ENCODE assay signal across 1 cellular context in genomic region chr11:118238947-118239346, GRCh38.
TF ChIP-seq lines count a peak whose summit lies in the region.

No MANE protein-coding gene starts in this region.

TF ChIP-seq in GM23338, 12 proteins besides CTCF, POLR2A, EP300 and RAD21 (continued from another document):
- no peak for TF ChIP-seq REST (IDR thresholded peaks at IDR 0.05; ENCODE audit: unreplicated experiment)
- no peak for TF ChIP-seq POLR2AphosphoS5 (IDR thresholded peaks at IDR 0.05; ENCODE audit: low read depth)
- TF ChIP-seq EZH2phosphoT487 (IDR thresholded peaks at IDR 0.05; ENCODE audit: unreplicated experiment), result no peak
- no peak for TF ChIP-seq JUNB (IDR thresholded peaks at IDR 0.05; ENCODE audit: unreplicated experiment)
- no peak for TF ChIP-seq ZNF462 (CRISPR knock-in tag; IDR thresholded peaks at IDR 0.05)
- TF ChIP-seq CREB1 (CRISPR knock-in tag; IDR thresholded peaks at IDR 0.05; ENCODE audit: low read depth), result no peak
- no peak for TF ChIP-seq STAT1 (IDR thresholded peaks at IDR 0.05; ENCODE audit: unreplicated experiment)
